In genomic region chr10:11178606-11179221, GRCh38 we compare ENCODE assay signal across 2 cellular contexts.
TF ChIP-seq lines count a peak whose summit lies in the region.

No MANE protein-coding gene starts in this region.

TF ChIP-seq in HepG2, 621 proteins besides CTCF, POLR2A, EP300 and RAD21 (continued from another document):
- TF ChIP-seq E2F5 (CRISPR knock-in tag; conservative IDR thresholded peaks at IDR 0.05) (no peak), IKZF4 (CRISPR knock-in tag; IDR thresholded peaks at IDR 0.05; ENCODE audit: borderline replicate concordance, low read depth, not compliant biosample characterization) (no peak), ZBTB8A (CRISPR knock-in tag; IDR thresholded peaks at IDR 0.05; ENCODE audit: borderline replicate concordance, low read depth) (no peak), LCORL (IDR thresholded peaks at IDR 0.05) (no peak), LCORL (CRISPR knock-in tag; IDR thresholded peaks at IDR 0.05) (no peak), ZNF746 (CRISPR knock-in tag; IDR thresholded peaks at IDR 0.05) (no peak), CHCHD3 (CRISPR knock-in tag; IDR thresholded peaks at IDR 0.05) (no peak), SP4 (CRISPR knock-in tag; IDR thresholded peaks at IDR 0.05) (no peak), GATA4 (IDR thresholded peaks at IDR 0.05; ENCODE audit: borderline replicate concordance, low read depth) (no peak), ZBTB39 (CRISPR knock-in tag; IDR thresholded peaks at IDR 0.05) (no peak), MIER2 (CRISPR knock-in tag; IDR thresholded peaks at IDR 0.05) (no peak), USF2 (IDR thresholded peaks at IDR 0.05; ENCODE audit: low read depth, low read length) (no peak), USF2 (CRISPR knock-in tag; IDR thresholded peaks at IDR 0.05; ENCODE audit: borderline replicate concordance) (no peak), ZFP90 (CRISPR knock-in tag; IDR thresholded peaks at IDR 0.05; ENCODE audit: borderline replicate concordance) (no peak)
- TF ChIP-seq, protein P1, sequence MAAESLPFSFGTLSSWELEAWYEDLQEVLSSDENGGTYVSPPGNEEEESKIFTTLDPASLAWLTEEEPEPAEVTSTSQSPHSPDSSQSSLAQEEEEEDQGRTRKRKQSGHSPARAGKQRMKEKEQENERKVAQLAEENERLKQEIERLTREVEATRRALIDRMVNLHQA (CRISPR knock-in tag; IDR thresholded peaks at IDR 0.05): no peak
- TF ChIP-seq, protein P2, sequence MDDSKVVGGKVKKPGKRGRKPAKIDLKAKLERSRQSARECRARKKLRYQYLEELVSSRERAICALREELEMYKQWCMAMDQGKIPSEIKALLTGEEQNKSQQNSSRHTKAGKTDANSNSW (CRISPR knock-in tag; IDR thresholded peaks at IDR 0.05; ENCODE audit: borderline replicate concordance): no peak

TF ChIP-seq in K562, 482 proteins besides CTCF, POLR2A, EP300 and RAD21 (continued from another document and continues in another):
- TF ChIP-seq SREBF1 (IDR thresholded peaks at IDR 0.05; ENCODE audit: borderline replicate concordance, low read depth, low read length) (no peak), ELF1 (tag; IDR thresholded peaks at IDR 0.05) (no peak), ZSCAN32 (CRISPR knock-in tag; IDR thresholded peaks at IDR 0.05) (0 out of 2 replicates have a peak, but pooled peaks have one; percentile 26), PPARD (CRISPR knock-in tag; IDR thresholded peaks at IDR 0.05) (no peak), ZNF699 (CRISPR knock-in tag; IDR thresholded peaks at IDR 0.05; ENCODE audit: insufficient replicate concordance) (no peak), ARID1B (IDR thresholded peaks at IDR 0.05) (peak; percentile 95), TRIM25 (IDR thresholded peaks at IDR 0.05; ENCODE audit: borderline replicate concordance) (no peak), MED1 (CRISPR knock-in tag; IDR thresholded peaks at IDR 0.05; ENCODE audit: borderline replicate concordance) (no peak), ZNF140 (CRISPR knock-in tag; IDR thresholded peaks at IDR 0.05) (no peak), ZNF24 (IDR thresholded peaks at IDR 0.05) (peak; percentile 82), PRDM10 (IDR thresholded peaks at IDR 0.05; ENCODE audit: partially characterized antibody) (peak; percentile 43), LCOR (CRISPR knock-in tag; IDR thresholded peaks at IDR 0.05) (peak; percentile 94), DMBX1 (CRISPR knock-in tag; IDR thresholded peaks at IDR 0.05; ENCODE audit: borderline replicate concordance) (no peak; the same call in 1 of the 2 replicates), ZSCAN29 (IDR thresholded peaks at IDR 0.05) (no peak), RBFOX2 (IDR thresholded peaks at IDR 0.05; ENCODE audit: low read depth, low read length) (no peak), SFPQ (IDR thresholded peaks at IDR 0.05; ENCODE audit: low read depth, low read length) (no peak), FOXM1 (IDR thresholded peaks at IDR 0.05; ENCODE audit: low read depth) (peak; percentile 97), FOXM1 (CRISPR knock-in tag; IDR thresholded peaks at IDR 0.05; ENCODE audit: low read depth) (peak; percentile 77; the same call in 1 of the 2 replicates), ZNF696 (CRISPR knock-in tag; conservative IDR thresholded peaks at IDR 0.05) (no peak), RBM34 (IDR thresholded peaks at IDR 0.05; ENCODE audit: borderline replicate concordance, insufficient read depth, low read length) (no peak), NR2C1 (IDR thresholded peaks at IDR 0.05) (no peak), NR2C1 (tag; IDR thresholded peaks at IDR 0.05) (peak; percentile 58), HNRNPH1 (optimal IDR thresholded peaks at IDR 0.05; ENCODE audit: low read depth, low read length) (no peak), PHF20 (IDR thresholded peaks at IDR 0.05; ENCODE audit: partially characterized antibody) (peak; percentile 34), BRD9 (IDR thresholded peaks at IDR 0.05; ENCODE audit: low read depth, partially characterized antibody) (no peak), ZBTB11 (CRISPR knock-in tag; IDR thresholded peaks at IDR 0.05) (peak in 1 of 3 experiments; percentile 42; a peak in 1 of 6 replicates), HOXB6 (CRISPR knock-in tag; IDR thresholded peaks at IDR 0.05; ENCODE audit: borderline replicate concordance) (no peak), ETV1 (tag; conservative IDR thresholded peaks at IDR 0.05; ENCODE audit: low read depth) (peak; percentile 98), SRSF1 (IDR thresholded peaks at IDR 0.05; ENCODE audit: low read depth, low read length) (no peak)
- TF ChIP-seq, protein P3, sequence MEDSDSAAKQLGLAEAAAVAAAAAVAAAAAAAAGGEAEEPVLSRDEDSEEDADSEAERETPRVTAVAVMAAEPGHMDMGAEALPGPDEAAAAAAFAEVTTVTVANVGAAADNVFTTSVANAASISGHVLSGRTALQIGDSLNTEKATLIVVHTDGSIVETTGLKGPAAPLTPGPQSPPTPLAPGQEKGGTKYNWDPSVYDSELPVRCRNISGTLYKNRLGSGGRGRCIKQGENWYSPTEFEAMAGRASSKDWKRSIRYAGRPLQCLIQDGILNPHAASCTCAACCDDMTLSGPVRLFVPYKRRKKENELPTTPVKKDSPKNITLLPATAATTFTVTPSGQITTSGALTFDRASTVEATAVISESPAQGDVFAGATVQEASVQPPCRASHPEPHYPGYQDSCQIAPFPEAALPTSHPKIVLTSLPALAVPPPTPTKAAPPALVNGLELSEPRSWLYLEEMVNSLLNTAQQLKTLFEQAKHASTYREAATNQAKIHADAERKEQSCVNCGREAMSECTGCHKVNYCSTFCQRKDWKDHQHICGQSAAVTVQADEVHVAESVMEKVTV (CRISPR knock-in tag; IDR thresholded peaks at IDR 0.05): no peak
- TF ChIP-seq, protein P4, sequence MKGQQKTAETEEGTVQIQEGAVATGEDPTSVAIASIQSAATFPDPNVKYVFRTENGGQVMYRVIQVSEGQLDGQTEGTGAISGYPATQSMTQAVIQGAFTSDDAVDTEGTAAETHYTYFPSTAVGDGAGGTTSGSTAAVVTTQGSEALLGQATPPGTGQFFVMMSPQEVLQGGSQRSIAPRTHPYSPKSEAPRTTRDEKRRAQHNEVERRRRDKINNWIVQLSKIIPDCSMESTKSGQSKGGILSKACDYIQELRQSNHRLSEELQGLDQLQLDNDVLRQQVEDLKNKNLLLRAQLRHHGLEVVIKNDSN (CRISPR knock-in tag; IDR thresholded peaks at IDR 0.05): peak; percentile 73
- TF ChIP-seq, protein P5, sequence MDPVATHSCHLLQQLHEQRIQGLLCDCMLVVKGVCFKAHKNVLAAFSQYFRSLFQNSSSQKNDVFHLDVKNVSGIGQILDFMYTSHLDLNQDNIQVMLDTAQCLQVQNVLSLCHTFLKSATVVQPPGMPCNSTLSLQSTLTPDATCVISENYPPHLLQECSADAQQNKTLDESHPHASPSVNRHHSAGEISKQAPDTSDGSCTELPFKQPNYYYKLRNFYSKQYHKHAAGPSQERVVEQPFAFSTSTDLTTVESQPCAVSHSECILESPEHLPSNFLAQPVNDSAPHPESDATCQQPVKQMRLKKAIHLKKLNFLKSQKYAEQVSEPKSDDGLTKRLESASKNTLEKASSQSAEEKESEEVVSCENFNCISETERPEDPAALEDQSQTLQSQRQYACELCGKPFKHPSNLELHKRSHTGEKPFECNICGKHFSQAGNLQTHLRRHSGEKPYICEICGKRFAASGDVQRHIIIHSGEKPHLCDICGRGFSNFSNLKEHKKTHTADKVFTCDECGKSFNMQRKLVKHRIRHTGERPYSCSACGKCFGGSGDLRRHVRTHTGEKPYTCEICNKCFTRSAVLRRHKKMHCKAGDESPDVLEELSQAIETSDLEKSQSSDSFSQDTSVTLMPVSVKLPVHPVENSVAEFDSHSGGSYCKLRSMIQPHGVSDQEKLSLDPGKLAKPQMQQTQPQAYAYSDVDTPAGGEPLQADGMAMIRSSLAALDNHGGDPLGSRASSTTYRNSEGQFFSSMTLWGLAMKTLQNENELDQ (CRISPR knock-in tag; IDR thresholded peaks at IDR 0.05; ENCODE audit: borderline replicate concordance): no peak
- TF ChIP-seq, protein P6, sequence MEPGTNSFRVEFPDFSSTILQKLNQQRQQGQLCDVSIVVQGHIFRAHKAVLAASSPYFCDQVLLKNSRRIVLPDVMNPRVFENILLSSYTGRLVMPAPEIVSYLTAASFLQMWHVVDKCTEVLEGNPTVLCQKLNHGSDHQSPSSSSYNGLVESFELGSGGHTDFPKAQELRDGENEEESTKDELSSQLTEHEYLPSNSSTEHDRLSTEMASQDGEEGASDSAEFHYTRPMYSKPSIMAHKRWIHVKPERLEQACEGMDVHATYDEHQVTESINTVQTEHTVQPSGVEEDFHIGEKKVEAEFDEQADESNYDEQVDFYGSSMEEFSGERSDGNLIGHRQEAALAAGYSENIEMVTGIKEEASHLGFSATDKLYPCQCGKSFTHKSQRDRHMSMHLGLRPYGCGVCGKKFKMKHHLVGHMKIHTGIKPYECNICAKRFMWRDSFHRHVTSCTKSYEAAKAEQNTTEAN (CRISPR knock-in tag; IDR thresholded peaks at IDR 0.05): no peak
- TF ChIP-seq, protein P7, sequence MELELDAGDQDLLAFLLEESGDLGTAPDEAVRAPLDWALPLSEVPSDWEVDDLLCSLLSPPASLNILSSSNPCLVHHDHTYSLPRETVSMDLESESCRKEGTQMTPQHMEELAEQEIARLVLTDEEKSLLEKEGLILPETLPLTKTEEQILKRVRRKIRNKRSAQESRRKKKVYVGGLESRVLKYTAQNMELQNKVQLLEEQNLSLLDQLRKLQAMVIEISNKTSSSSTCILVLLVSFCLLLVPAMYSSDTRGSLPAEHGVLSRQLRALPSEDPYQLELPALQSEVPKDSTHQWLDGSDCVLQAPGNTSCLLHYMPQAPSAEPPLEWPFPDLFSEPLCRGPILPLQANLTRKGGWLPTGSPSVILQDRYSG (tag; conservative IDR thresholded peaks at IDR 0.05; ENCODE audit: low read depth): 0 out of 2 replicates have a peak, but pooled peaks have one; percentile 21
